23 cellular contexts compared by ENCODE assay signal in genomic region chr12:19695244-19696098, GRCh38.
A peak's percentile ranks its signal among the peaks of the same experiment; 100 is the strongest.
DNase-seq lines count a peak whose midpoint lies in the region; ATAC-seq and TF ChIP-seq lines count a peak whose summit lies in the region.
"Had no signal": no experiment of that assay in that cellular context is flagged by ENCODE, and none has a peak within 500 bp of the region (broad histone marks: within the 10 kb centered on the region; RNA-seq: fewer than 3 reads in every experiment).

No MANE protein-coding gene starts in this region.

- TF ChIP-seq EP300 in upper lobe of left lung (IDR thresholded peaks at IDR 0.05): no peak

- H3K9me3 ChIP-seq in T-helper 17 cell (ENCODE audit: control insufficient read depth, low read length, poor library complexity, severe bottlenecking) (no peaks in the 10 kb centered on the region), upper lobe of left lung (no peaks in the 10 kb centered on the region), WERI-Rb-1 (ENCODE audit: severe bottlenecking) (no peaks in the 10 kb centered on the region)
- H3K9me3 ChIP-seq: psoas muscle had no signal

- H3K27ac Mint-ChIP-seq in natural killer cell treated with Interleukin-12 subunit alpha and Interleukin-12 subunit beta and Interleukin-15 and Interleukin-18, amount 100 ng/mL, for 72 hours: peak overlapping the region; percentile 35 to 44
- H3K27ac Mint-ChIP-seq in natural killer cell (no peak overlapping the region), T-helper 17 cell (peak overlapping the region; percentile 62)
- peak overlapping the region; percentile 82 to 96 for H3K27ac Mint-ChIP-seq in stimulated activated naive CD8-positive, alpha-beta T cell treated with anti-CD3 and anti-CD28 coated beads, Interleukin-15, amount 100 ng/mL, for 72 hours
- H3K27ac Mint-ChIP-seq in stimulated activated memory B cell treated with anti-CD40 and anti-IgM and Interleukin-4, amounts not matched to agents 10 μg/mL and 1 μg/mL and 100 μg/mL, for 72 hours: no peak overlapping the region
- H3K27ac Mint-ChIP-seq: activated CD4-positive, alpha-beta memory T cell treated with anti-CD3 and anti-CD28 coated beads, Interleukin-2, amount 10 ng/mL, durations not matched to agents 7 days and 5 days had no signal

- no peak for TF ChIP-seq POLR2A in upper lobe of left lung (IDR thresholded peaks at IDR 0.05)

- H3K36me3 ChIP-seq in upper lobe of left lung: no peaks in the 10 kb centered on the region
- H3K36me3 ChIP-seq in WERI-Rb-1: no peaks in the 10 kb centered on the region
- H3K36me3 ChIP-seq: cardiac muscle cell had no signal

- WGBS in upper lobe of left lung, 2 donors: 66 to 74% methylated on average over 3 of the region's 3 CpGs

- H3K27ac ChIP-seq in upper lobe of left lung (no peak overlapping the region), WERI-Rb-1 (no peak overlapping the region)
- H3K27ac ChIP-seq: cardiac muscle cell, KMS-11, psoas muscle, RWPE1, VCaP had no signal

- no peaks in the 10 kb centered on the region for H3K27me3 ChIP-seq in upper lobe of left lung
- no peaks in the 10 kb centered on the region for H3K27me3 ChIP-seq in WERI-Rb-1 (ENCODE audit: insufficient read depth, low read depth, severe bottlenecking)
- H3K27me3 ChIP-seq: cardiac muscle cell had no signal

- DNase-seq in natural killer cell treated with Interleukin-12 subunit alpha and Interleukin-12 subunit beta and Interleukin-15 and Interleukin-18, amount 100 ng/mL, for 72 hours (ENCODE audit: low spot score): no peak
- DNase-seq in natural killer cell: no peak
- no peak for DNase-seq in T-helper 17 cell
- peak; percentile 40 for DNase-seq in epithelial cell of esophagus (ENCODE audit: low read depth)
- no peak for DNase-seq in stimulated activated naive CD8-positive, alpha-beta T cell treated with anti-CD3 and anti-CD28 coated beads, Interleukin-15, amount 100 ng/mL, for 72 hours
- no peak for DNase-seq in upper lobe of left lung
- no peak for DNase-seq in WERI-Rb-1
- DNase-seq: activated CD4-positive, alpha-beta memory T cell treated with anti-CD3 and anti-CD28 coated beads, Interleukin-2, amount 10 ng/mL, durations not matched to agents 7 days and 5 days; activated T-cell treated with anti-CD3 and anti-CD28 coated beads, Interleukin-2, amount 50 U/mL, for 4 hours; erythroblast; left colon; NCI-H1105 treated with DMSO at 0.1 percent for 48 hours; NCI-H2107; NCI-H524; psoas muscle; stimulated activated CD8-positive, alpha-beta memory T cell treated with anti-CD3 and anti-CD28 coated beads, Interleukin-4, amount 100 ng/mL, for 48 hours; SW 1271 had no signal

- H3K4me3 Mint-ChIP-seq in natural killer cell treated with Interleukin-12 subunit alpha and Interleukin-12 subunit beta and Interleukin-15 and Interleukin-18, amount 100 ng/mL, for 72 hours: peak overlapping the region; percentile 46
- no peak overlapping the region for H3K4me3 Mint-ChIP-seq in natural killer cell
- no peak overlapping the region for H3K4me3 Mint-ChIP-seq in T-helper 17 cell
- peak overlapping the region; percentile 41 to 57 for H3K4me3 Mint-ChIP-seq in stimulated activated naive CD8-positive, alpha-beta T cell treated with anti-CD3 and anti-CD28 coated beads, Interleukin-15, amount 100 ng/mL, for 72 hours
- H3K4me3 Mint-ChIP-seq in stimulated activated memory B cell treated with anti-CD40 and anti-IgM and Interleukin-4, amounts not matched to agents 10 μg/mL and 1 μg/mL and 100 μg/mL, for 72 hours: no peak overlapping the region
- H3K4me3 Mint-ChIP-seq: activated T-cell treated with anti-CD3 and anti-CD28 coated beads, Interleukin-2, amount 50 U/mL, for 4 hours; CD14-positive monocyte had no signal

- intact Hi-C loops in natural killer cell (cut with micrococcal nuclease): no loop called here

- H3K9me3 Mint-ChIP-seq in natural killer cell treated with Interleukin-12 subunit alpha and Interleukin-12 subunit beta and Interleukin-15 and Interleukin-18, amount 100 ng/mL, for 72 hours: no peaks in the 10 kb centered on the region
- no peaks in the 10 kb centered on the region for H3K9me3 Mint-ChIP-seq in natural killer cell
- H3K9me3 Mint-ChIP-seq in stimulated activated naive CD8-positive, alpha-beta T cell treated with anti-CD3 and anti-CD28 coated beads, Interleukin-15, amount 100 ng/mL, for 72 hours: peaks cover 8 to 23% of the 10 kb centered on the region in 2 donors
- no peaks in the 10 kb centered on the region for H3K9me3 Mint-ChIP-seq in stimulated activated memory B cell treated with anti-CD40 and anti-IgM and Interleukin-4, amounts not matched to agents 10 μg/mL and 1 μg/mL and 100 μg/mL, for 72 hours
- H3K9me3 Mint-ChIP-seq: activated T-cell treated with anti-CD3 and anti-CD28 coated beads, Interleukin-2, amount 50 U/mL, for 4 hours had no signal

- H3K4me1 ChIP-seq in upper lobe of left lung: no peaks in the 10 kb centered on the region
- H3K4me1 ChIP-seq: psoas muscle had no signal

- ATAC-seq in natural killer cell treated with Interleukin-12 subunit alpha and Interleukin-12 subunit beta and Interleukin-15 and Interleukin-18, amount 100 ng/mL, for 72 hours: peak in 1 of 2 donors; percentile 61
- no peak for ATAC-seq in natural killer cell
- no peak for ATAC-seq in T-helper 17 cell
- peak; percentile 18 for ATAC-seq in stimulated activated naive CD8-positive, alpha-beta T cell treated with anti-CD3 and anti-CD28 coated beads, Interleukin-15, amount 100 ng/mL, for 72 hours
- ATAC-seq in stimulated activated memory B cell treated with anti-CD40 and anti-IgM and Interleukin-4, amounts not matched to agents 10 μg/mL and 1 μg/mL and 100 μg/mL, for 72 hours: no peak
- no peak for ATAC-seq in upper lobe of left lung (ENCODE audit: low FRiP score in 2 of 2)
- ATAC-seq: activated T-cell treated with anti-CD3 and anti-CD28 coated beads, Interleukin-2, amount 50 U/mL, for 4 hours; left colon; psoas muscle had no signal

- peaks cover 13 to 15% of the 10 kb centered on the region in 2 donors for H3K4me1 Mint-ChIP-seq in natural killer cell treated with Interleukin-12 subunit alpha and Interleukin-12 subunit beta and Interleukin-15 and Interleukin-18, amount 100 ng/mL, for 72 hours (ENCODE audit: low read depth in 2 of 2)
- H3K4me1 Mint-ChIP-seq in natural killer cell (peaks cover 0 to 12% of the 10 kb centered on the region in 2 donors), T-helper 17 cell (peaks cover 16% of the 10 kb centered on the region)
- peaks cover 59% of the 10 kb centered on the region for H3K4me1 Mint-ChIP-seq in stimulated activated naive CD8-positive, alpha-beta T cell treated with anti-CD3 and anti-CD28 coated beads, Interleukin-15, amount 100 ng/mL, for 72 hours
- no peaks in the 10 kb centered on the region for H3K4me1 Mint-ChIP-seq in stimulated activated memory B cell treated with anti-CD40 and anti-IgM and Interleukin-4, amounts not matched to agents 10 μg/mL and 1 μg/mL and 100 μg/mL, for 72 hours

- H3K27me3 Mint-ChIP-seq in natural killer cell treated with Interleukin-12 subunit alpha and Interleukin-12 subunit beta and Interleukin-15 and Interleukin-18, amount 100 ng/mL, for 72 hours: no peaks in the 10 kb centered on the region
- H3K27me3 Mint-ChIP-seq in natural killer cell (ENCODE audit: low read depth in 2 of 2) (no peaks in the 10 kb centered on the region), T-helper 17 cell (peaks cover 4% of the 10 kb centered on the region)
- H3K27me3 Mint-ChIP-seq in stimulated activated naive CD8-positive, alpha-beta T cell treated with anti-CD3 and anti-CD28 coated beads, Interleukin-15, amount 100 ng/mL, for 72 hours: no peaks in the 10 kb centered on the region
- H3K27me3 Mint-ChIP-seq in stimulated activated memory B cell treated with anti-CD40 and anti-IgM and Interleukin-4, amounts not matched to agents 10 μg/mL and 1 μg/mL and 100 μg/mL, for 72 hours: no peaks in the 10 kb centered on the region
- H3K27me3 Mint-ChIP-seq: activated CD4-positive, alpha-beta memory T cell treated with anti-CD3 and anti-CD28 coated beads, Interleukin-2, amount 10 ng/mL, durations not matched to agents 7 days and 5 days had no signal

- H3K36me3 Mint-ChIP-seq in natural killer cell treated with Interleukin-12 subunit alpha and Interleukin-12 subunit beta and Interleukin-15 and Interleukin-18, amount 100 ng/mL, for 72 hours: no peaks in the 10 kb centered on the region
- H3K36me3 Mint-ChIP-seq in natural killer cell: no peaks in the 10 kb centered on the region
- no peaks in the 10 kb centered on the region for H3K36me3 Mint-ChIP-seq in T-helper 17 cell (ENCODE audit: low read depth)
- no peaks in the 10 kb centered on the region for H3K36me3 Mint-ChIP-seq in stimulated activated memory B cell treated with anti-CD40 and anti-IgM and Interleukin-4, amounts not matched to agents 10 μg/mL and 1 μg/mL and 100 μg/mL, for 72 hours
- H3K36me3 Mint-ChIP-seq: CD14-positive monocyte had no signal

- H3K4me3 ChIP-seq in epithelial cell of esophagus (ENCODE audit: low read length) (no peak overlapping the region), upper lobe of left lung (no peak overlapping the region), WERI-Rb-1 (ENCODE audit: low read depth, low read length) (no peak overlapping the region)
- H3K4me3 ChIP-seq: cardiac muscle cell, psoas muscle had no signal

- TF ChIP-seq CTCF in natural killer cell (IDR thresholded peaks at IDR 0.05): no peak
- TF ChIP-seq CTCF in epithelial cell of esophagus (IDR thresholded peaks at IDR 0.05; ENCODE audit: insufficient read depth, low read depth, low read length, missing control alignments): no peak
- TF ChIP-seq CTCF in upper lobe of left lung (IDR thresholded peaks at IDR 0.05): no peak
- TF ChIP-seq CTCF in WERI-Rb-1 (IDR thresholded peaks at IDR 0.05; ENCODE audit: low read depth, low read length): no peak

Comparison
In these comparisons a context has a peak if more than half of its experiments do, and no peak if none do; other contexts are left out.
1. H3K27ac Mint-ChIP-seq: peak in natural killer cell treated with Interleukin-12 subunit alpha and Interleukin-12 subunit beta and Interleukin-15 and Interleukin-18, amount 100 ng/mL, for 72 hours (2 of 2), T-helper 17 cell (single experiment) and stimulated activated naive CD8-positive, alpha-beta T cell treated with anti-CD3 and anti-CD28 coated beads, Interleukin-15, amount 100 ng/mL, for 72 hours (2 of 2); none in natural killer cell (0 of 2) and stimulated activated memory B cell treated with anti-CD40 and anti-IgM and Interleukin-4, amounts not matched to agents 10 μg/mL and 1 μg/mL and 100 μg/mL, for 72 hours (single experiment).
2. H3K4me3 Mint-ChIP-seq: peak in natural killer cell treated with Interleukin-12 subunit alpha and Interleukin-12 subunit beta and Interleukin-15 and Interleukin-18, amount 100 ng/mL, for 72 hours (single experiment) and stimulated activated naive CD8-positive, alpha-beta T cell treated with anti-CD3 and anti-CD28 coated beads, Interleukin-15, amount 100 ng/mL, for 72 hours (2 of 2); none in natural killer cell (single experiment), T-helper 17 cell (single experiment) and stimulated activated memory B cell treated with anti-CD40 and anti-IgM and Interleukin-4, amounts not matched to agents 10 μg/mL and 1 μg/mL and 100 μg/mL, for 72 hours (single experiment).